Comparison of ENCODE assay signal across 12 cellular contexts in genomic region chr2:224910535-224910934, GRCh38.
A peak's percentile ranks its signal among the peaks of the same experiment; 100 is the strongest.
DNase-seq lines count a peak whose midpoint lies in the region; ATAC-seq and TF ChIP-seq lines count a peak whose summit lies in the region.
"Had no signal": no experiment of that assay in that cellular context is flagged by ENCODE, and none has a peak within 500 bp of the region (broad histone marks: within the 10 kb centered on the region; RNA-seq: fewer than 3 reads in every experiment).

No MANE protein-coding gene starts in this region.

- peaks cover 18 to 22% of the 10 kb centered on the region in 2 donors for H3K4me1 ChIP-seq in adrenal gland (replicated peaks in 1 of 2)
- H3K4me1 ChIP-seq in right atrium auricular region = peaks cover 0 to 20% of the 10 kb centered on the region in 2 donors
- peaks cover 21% of the 10 kb centered on the region for H3K4me1 ChIP-seq in suprapubic skin
- H3K4me1 ChIP-seq: HAP-1 had no signal

- TF ChIP-seq POLR2A in adrenal gland (IDR thresholded peaks at IDR 0.05) (no peak), suprapubic skin (IDR thresholded peaks at IDR 0.05) (no peak)

- H3K27me3 Mint-ChIP-seq in activated CD4-positive, alpha-beta T cell treated with anti-CD3 and anti-CD28 coated beads, Interleukin-2, amount 10 ng/mL, durations not matched to agents 24 days and 14 days = no peaks in the 10 kb centered on the region

- H3K27me3 ChIP-seq in adrenal gland = no peaks in the 10 kb centered on the region
- H3K27me3 ChIP-seq in right atrium auricular region = no peaks in the 10 kb centered on the region
- H3K27me3 ChIP-seq in suprapubic skin = no peaks in the 10 kb centered on the region

- H3K4me3 Mint-ChIP-seq in activated CD4-positive, alpha-beta T cell treated with anti-CD3 and anti-CD28 coated beads, Interleukin-2, amount 10 ng/mL, durations not matched to agents 24 days and 14 days = no peak overlapping the region

- peaks cover 47% of the 10 kb centered on the region for H3K4me1 Mint-ChIP-seq in activated CD4-positive, alpha-beta T cell treated with anti-CD3 and anti-CD28 coated beads, Interleukin-2, amount 10 ng/mL, durations not matched to agents 24 days and 14 days

- peak; percentile 36 for DNase-seq in activated CD4-positive, alpha-beta T cell treated with anti-CD3 and anti-CD28 coated beads, Interleukin-2, amount 10 ng/mL, durations not matched to agents 24 days and 14 days
- DNase-seq in activated CD4-positive, alpha-beta T cell treated with anti-CD3 and anti-CD28 coated beads for 1 hour = no peak
- peak in 4 of 7 donors; percentile 29 to 60 (median 48) for DNase-seq in adrenal gland
- DNase-seq in right atrium auricular region (ENCODE audit: low spot score) = no peak
- DNase-seq in suprapubic skin (ENCODE audit: low spot score in 2 of 2) = no peak
- DNase-seq in OCI-M2 (lab: John Stamatoyannopoulos, UW; ENCODE audit: unreplicated experiment) = no peak
- DNase-seq in NCI-H2196 treated with DMSO at 0.1 percent for 48 hours (lab: John Stamatoyannopoulos, UW; ENCODE audit: unreplicated experiment) = no peak
- DNase-seq: ACHN, KBM-7, PC-3 had no signal

- H3K9me3 ChIP-seq in adrenal gland (replicated peaks in 1 of 3) (no peaks in the 10 kb centered on the region), right atrium auricular region (no peaks in the 10 kb centered on the region), suprapubic skin (no peaks in the 10 kb centered on the region)
- H3K9me3 ChIP-seq: HAP-1 had no signal

- no peak for TF ChIP-seq EP300 in suprapubic skin (IDR thresholded peaks at IDR 0.05)

- H3K27ac ChIP-seq in adrenal gland = peak overlapping the region; percentile 61 to 92 (median 86)
- H3K27ac ChIP-seq in right atrium auricular region = peak overlapping the region; percentile 32 to 55
- H3K27ac ChIP-seq in suprapubic skin = peak overlapping the region; percentile 44

- H3K36me3 ChIP-seq in adrenal gland (replicated peaks in 1 of 2) = no peaks in the 10 kb centered on the region
- no peaks in the 10 kb centered on the region for H3K36me3 ChIP-seq in right atrium auricular region
- no peaks in the 10 kb centered on the region for H3K36me3 ChIP-seq in suprapubic skin
- H3K36me3 ChIP-seq: HAP-1 had no signal

- peak overlapping the region; percentile 80 for H3K27ac Mint-ChIP-seq in activated CD4-positive, alpha-beta T cell treated with anti-CD3 and anti-CD28 coated beads, Interleukin-2, amount 10 ng/mL, durations not matched to agents 24 days and 14 days

- H3K9me3 Mint-ChIP-seq in activated CD4-positive, alpha-beta T cell treated with anti-CD3 and anti-CD28 coated beads, Interleukin-2, amount 10 ng/mL, durations not matched to agents 24 days and 14 days = peaks cover 9% of the 10 kb centered on the region

- no peak for ATAC-seq in GM21825 (IDR thresholded peaks at IDR 0.05; ENCODE audit: unreplicated experiment)
- ATAC-seq: PC-3 had no signal

- 5 to 13% (median 10%) methylated on average over 1 of the region's 1 CpG for WGBS in adrenal gland, 4 donors
- 21% methylated on average over 1 of the region's 1 CpG for WGBS in suprapubic skin

- intact Hi-C loops in activated CD4-positive, alpha-beta T cell treated with anti-CD3 and anti-CD28 coated beads, Interleukin-2, amount 10 ng/mL, durations not matched to agents 24 days and 14 days (cut with micrococcal nuclease) = loop anchor here (1.0 kb wide), 1 partner anchor 15 kb away; no protein-coding TSS in a partner anchor
- intact Hi-C loops in adrenal gland (cut with DNase I) = no loop called here

- TF ChIP-seq CTCF in adrenal gland (IDR thresholded peaks at IDR 0.05) (peak in 1 of 6 experiments; percentile 7), right atrium auricular region (IDR thresholded peaks at IDR 0.05) (no peak), suprapubic skin (IDR thresholded peaks at IDR 0.05) (no peak)

- H3K4me3 ChIP-seq in adrenal gland (peak overlapping the region in 2 of 4 donors; percentile 4 to 26), right atrium auricular region (no peak overlapping the region), suprapubic skin (no peak overlapping the region)
- H3K4me3 ChIP-seq: HAP-1 had no signal

- peaks cover 46% of the 10 kb centered on the region for H3K36me3 Mint-ChIP-seq in activated CD4-positive, alpha-beta T cell treated with anti-CD3 and anti-CD28 coated beads, Interleukin-2, amount 10 ng/mL, durations not matched to agents 24 days and 14 days (ENCODE audit: low read depth)

Comparison
In these comparisons a context has a peak if more than half of its experiments do, and no peak if none do; other contexts are left out.
1. DNase-seq: peak in activated CD4-positive, alpha-beta T cell treated with anti-CD3 and anti-CD28 coated beads, Interleukin-2, amount 10 ng/mL, durations not matched to agents 24 days and 14 days (single experiment) and adrenal gland (4 of 7); none in activated CD4-positive, alpha-beta T cell treated with anti-CD3 and anti-CD28 coated beads for 1 hour (single experiment), right atrium auricular region (single experiment), suprapubic skin (0 of 2), OCI-M2 (single experiment) and NCI-H2196 treated with DMSO at 0.1 percent for 48 hours (single experiment).
2. Peak in every context shown above with its lines, with median percentiles within 50 percentile points of each other: H3K27ac ChIP-seq.